8 cellular contexts compared by ENCODE assay signal in the genomic region with DNA sequence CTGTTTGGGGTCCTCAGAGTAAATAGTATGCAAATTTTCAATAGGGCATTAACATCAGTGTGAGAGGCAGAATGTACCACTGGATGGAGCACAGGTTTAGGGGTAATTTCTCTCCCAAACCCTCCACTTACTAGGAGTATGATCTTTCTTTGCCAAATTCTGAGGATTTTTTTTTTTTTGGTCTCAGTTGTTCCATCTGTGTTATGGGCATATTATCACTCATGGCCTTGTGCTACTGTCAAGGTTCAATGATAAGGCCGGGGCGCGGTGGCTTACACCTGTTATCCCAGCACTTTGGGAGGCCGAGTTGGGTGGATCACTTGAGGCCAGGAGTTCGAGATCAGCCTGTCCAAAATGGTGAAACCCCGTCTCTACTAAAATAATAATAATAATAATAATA. TPM values are rescaled to one million over a fixed set of nuclear protein-coding genes. Genes with fewer than 3 reads are reported as not detected.
"Had no signal": no experiment of that assay in that cellular context is flagged by ENCODE, and none has a peak within 500 bp of the region (broad histone marks: within the 10 kb centered on the region; RNA-seq: fewer than 3 reads in every experiment).

No MANE protein-coding gene starts in this region.

- FAIRE-seq: H1, HTR-8/SVneo had no signal

- H3K4me2 ChIP-seq: GM23338, KMS-11 had no signal

- H3K4me3 ChIP-seq: GM23338 had no signal

- H3K27ac ChIP-seq: KMS-11 had no signal

- H2AFZ ChIP-seq: GM23338 had no signal

- ATAC-seq: GM23338 had no signal

- H3K9ac ChIP-seq: KMS-11 had no signal

- DNase-seq: H9, HCEC 1CT, KBM-7 had no signal

RNA-seq across cellular contexts. Expression of gene ZEB2, which starts 30.2 kb away (rescaled TPM):
- total RNA-seq: GM23338, H1, HT-29 had no signal
